ENCODE assay signal across 9 cellular contexts in genomic region chr12:69688496-69689427, GRCh38. TPM values are rescaled to one million over a fixed set of nuclear protein-coding genes. Genes with fewer than 3 reads are reported as not detected.
DNase-seq lines count a peak whose midpoint lies in the region; ATAC-seq, FAIRE-seq and TF ChIP-seq lines count a peak whose summit lies in the region.
"Had no signal": no experiment of that assay in that cellular context is flagged by ENCODE, and none has a peak within 500 bp of the region (broad histone marks: within the 10 kb centered on the region; RNA-seq: fewer than 3 reads in every experiment).

No MANE protein-coding gene starts in this region.

- intact Hi-C loops in K562 (cut with micrococcal nuclease) (no loop called here), kidney (cut with DNase I) (no loop called here)
- intact Hi-C loops in activated T-helper 2 cell treated with anti-CD3 and anti-CD28 coated beads, Interferon-gamma antibody, Interleukin-2, Interleukin-4, amounts not matched to agents 10 μg/mL and 5 μg/mL and 100 μg/mL, durations not matched to agents 14 hours and 24 hours and 36 hours (cut with micrococcal nuclease): no loop called here

- H3K27me3 Mint-ChIP-seq in activated T-helper 2 cell treated with anti-CD3 and anti-CD28 coated beads, Interferon-gamma antibody, Interleukin-2, Interleukin-4, amounts not matched to agents 10 μg/mL and 5 μg/mL and 100 μg/mL, durations not matched to agents 14 hours and 24 hours and 36 hours (ENCODE audit: low read depth): peaks cover 23% of the 10 kb centered on the region

- H3K9ac ChIP-seq in K562 (ENCODE audit: insufficient read depth in 1 of 2, low read depth in 2 of 2, low read length in 2 of 2) (peak overlapping the region; percentile 10 to 66), kidney (ENCODE audit: low read length in 2 of 2) (peak overlapping the region in 1 of 2 donors; percentile 44)

- peaks cover 5 to 7% of the 10 kb centered on the region in 2 experiments; a peak in 3 of 5 replicates for H3K4me1 ChIP-seq in K562 (replicated peaks in 1 of 2; ENCODE audit: control insufficient read depth in 2 of 2, insufficient read depth in 2 of 2, low read length in 2 of 2)
- peaks cover 0 to 19% of the 10 kb centered on the region in 2 donors for H3K4me1 ChIP-seq in kidney (ENCODE audit: control insufficient read depth in 1 of 2, insufficient read depth in 1 of 2, low read depth in 1 of 2, low read length in 2 of 2)

- no peaks in the 10 kb centered on the region for H3K36me3 Mint-ChIP-seq in activated T-helper 2 cell treated with anti-CD3 and anti-CD28 coated beads, Interferon-gamma antibody, Interleukin-2, Interleukin-4, amounts not matched to agents 10 μg/mL and 5 μg/mL and 100 μg/mL, durations not matched to agents 14 hours and 24 hours and 36 hours (ENCODE audit: low read depth)

- peak; percentile 95 for ATAC-seq in K562

- TF ChIP-seq POLR2A in K562 (conservative IDR thresholded peaks at IDR 0.05): no peak

- peak overlapping the region; percentile 91 for H2AFZ ChIP-seq in K562 (ENCODE audit: low read depth, low read length)

- TF ChIP-seq CTCF in K562 (IDR thresholded peaks at IDR 0.05 in 2 of 3, conservative IDR thresholded peaks at IDR 0.05 in 1 of 3; ENCODE audit: insufficient read depth in 2 of 3, low read depth in 1 of 3, low read length in 3 of 3): no peak
- no peak for TF ChIP-seq CTCF in kidney (IDR thresholded peaks at IDR 0.05; ENCODE audit: borderline replicate concordance, extremely low read depth, insufficient read depth)

- no peaks in the 10 kb centered on the region for H3K9me1 ChIP-seq in K562 (ENCODE audit: control insufficient read depth, insufficient read depth, low read length)

- no TSS peak for BruUV-seq in K562 (replicated peaks; lab: Mats Ljungman, UMichigan)

- POLR2A ChIA-PET in HEK293T (lab: Yijun Ruan, JAX): no interaction called here
- POLR2A ChIA-PET in K562 (lab: Yijun Ruan, JAX): no interaction called here

- H3K27ac Mint-ChIP-seq in activated T-helper 2 cell treated with anti-CD3 and anti-CD28 coated beads, Interferon-gamma antibody, Interleukin-2, Interleukin-4, amounts not matched to agents 10 μg/mL and 5 μg/mL and 100 μg/mL, durations not matched to agents 14 hours and 24 hours and 36 hours: no peak overlapping the region

- no peaks in the 10 kb centered on the region for H3K36me3 ChIP-seq in K562 (ENCODE audit: control insufficient read depth, insufficient read depth, low read length)
- no peaks in the 10 kb centered on the region for H3K36me3 ChIP-seq in kidney (ENCODE audit: control insufficient read depth in 1 of 2, insufficient read depth in 2 of 2, low read length in 2 of 2)

- H3K27me3 ChIP-seq in K562 (ENCODE audit: control insufficient read depth in 2 of 2, insufficient read depth in 2 of 2, low read length in 2 of 2): peaks cover 3 to 7% of the 10 kb centered on the region in 2 experiments; a peak in 2 of 5 replicates

- no peaks in the 10 kb centered on the region for H4K20me1 ChIP-seq in K562 (replicated peaks; ENCODE audit: control insufficient read depth, insufficient read depth, low read length)

- WGBS in K562 (ENCODE audit: insufficient coverage, low coverage, missing lambda C conversion rate): 30% methylated on average over 14 of the region's 14 CpGs

- TF ChIP-seq EP300 in K562 (IDR thresholded peaks at IDR 0.05; ENCODE audit: low read length): no peak

- H3K9me3 Mint-ChIP-seq in activated T-helper 2 cell treated with anti-CD3 and anti-CD28 coated beads, Interferon-gamma antibody, Interleukin-2, Interleukin-4, amounts not matched to agents 10 μg/mL and 5 μg/mL and 100 μg/mL, durations not matched to agents 14 hours and 24 hours and 36 hours: no peaks in the 10 kb centered on the region

- H3K4me3 Mint-ChIP-seq in activated T-helper 2 cell treated with anti-CD3 and anti-CD28 coated beads, Interferon-gamma antibody, Interleukin-2, Interleukin-4, amounts not matched to agents 10 μg/mL and 5 μg/mL and 100 μg/mL, durations not matched to agents 14 hours and 24 hours and 36 hours (ENCODE audit: low read depth): no peak overlapping the region

- TF ChIP-seq RAD21 in K562 (CRISPR knock-in tag; conservative IDR thresholded peaks at IDR 0.05 in 1 of 2, IDR thresholded peaks at IDR 0.05 in 1 of 2): no peak

- no peak overlapping the region for H3K4me3 ChIP-seq in K562
- H3K4me3 ChIP-seq in kidney (ENCODE audit: low read length in 2 of 2): peak overlapping the region in 1 of 2 donors; percentile 10

- H3K9me3 ChIP-seq in K562 (replicated peaks; ENCODE audit: control insufficient read depth, insufficient read depth, low read depth, low read length) (no peaks in the 10 kb centered on the region), kidney (ENCODE audit: control insufficient read depth in 1 of 2, low read length in 2 of 2) (no peaks in the 10 kb centered on the region)

- peak; percentile 91 for FAIRE-seq in RCC 7860 (lab: Jason Lieb, UNC)
- peak; percentile 75 for FAIRE-seq in K562 (lab: Jason Lieb, UNC)
- no peak for FAIRE-seq in kidney (lab: Jason Lieb, UNC)
- FAIRE-seq: islet of Langerhans had no signal

- H3K4me2 ChIP-seq in K562 (ENCODE audit: insufficient read depth, low read length): 0 out of 2 replicates have a peak overlapping the region, but pooled peaks have one; percentile 43

- no peaks in the 10 kb centered on the region for H3K79me2 ChIP-seq in K562 (ENCODE audit: control insufficient read depth, insufficient read depth, low read length)

- peak; percentile 31 for DNase-seq in CD1c-positive myeloid dendritic cell (ENCODE audit: extremely low spot score)
- DNase-seq in HEK293T (ENCODE audit: extremely low spot score): peak; percentile 61
- peak; percentile 93 for DNase-seq in RCC 7860 (ENCODE audit: low spot score)
- DNase-seq in K562 (ENCODE audit: extremely low read depth in 1 of 4, low spot score in 3 of 4): peak; percentile 24 to 76 (median 48)
- peak; percentile 85 for DNase-seq in kidney
- peak; percentile 24 to 40 for DNase-seq in stimulated activated CD4-positive, alpha-beta T cell treated with anti-CD3 and anti-CD28 coated beads, Interleukin-4, amount 100 ng/mL, for 4 hours
- DNase-seq in NCI-H2171 treated with DMSO at 0.1 percent for 48 hours (lab: John Stamatoyannopoulos, UW): no peak
- DNase-seq in activated T-helper 2 cell treated with anti-CD3 and anti-CD28 coated beads, Interferon-gamma antibody, Interleukin-2, Interleukin-4, amounts not matched to agents 10 μg/mL and 5 μg/mL and 100 μg/mL, durations not matched to agents 14 hours and 24 hours and 36 hours (ENCODE audit: low spot score): no peak

- CTCF ChIA-PET in HEK293T (lab: Yijun Ruan, JAX): no interaction called here
- CTCF ChIA-PET in K562 (lab: Yijun Ruan, JAX; ENCODE audit: low intra/inter-chr PET ratio): no interaction called here

- H3K4me1 Mint-ChIP-seq in activated T-helper 2 cell treated with anti-CD3 and anti-CD28 coated beads, Interferon-gamma antibody, Interleukin-2, Interleukin-4, amounts not matched to agents 10 μg/mL and 5 μg/mL and 100 μg/mL, durations not matched to agents 14 hours and 24 hours and 36 hours (ENCODE audit: low read depth): peaks cover 7% of the 10 kb centered on the region

- in situ Hi-C loops in K562 (cut with MboI): no loop called here

- H3K27ac ChIP-seq in K562 (ENCODE audit: extremely low read depth, low read depth, low read length) (no peak overlapping the region), kidney (ENCODE audit: low read depth in 2 of 2, low read length in 2 of 2) (peak overlapping the region in 1 of 2 donors; percentile 34)

RNA-seq across cellular contexts. Expression of gene BEST3, which starts 10.3 kb away (rescaled TPM):
- 0.14 TPM in 1 of 2 replicates, not detected in the other for total RNA-seq in K562 (2011; cell fraction: chromatin; rRNA removed; ENCODE audit: low replicate concordance)
- not detected in 2 replicates for total RNA-seq in K562 (2011; cell fraction: nucleolus; rRNA removed)
- total RNA-seq in K562 (2011; cell fraction: nucleoplasm; rRNA removed): not detected in 2 replicates
- total RNA-seq in K562 (2014; rRNA removed): not detected in 2 replicates
- not detected in 2 replicates for total RNA-seq in K562 (2014; rRNA removed; fragmentation: Illumina TruSeq; extraction: Trizol)
- total RNA-seq in K562 (2015; rRNA removed; fragmentation: Illumina TruSeq; extraction: Trizol): not detected in 2 replicates
- not detected in 2 replicates for total RNA-seq in K562 (2021)
- 0.15 TPM in 1 of 2 replicates, not detected in the other for polyA plus RNA-seq in K562 (2011; rRNA removed)
- polyA plus RNA-seq in K562 (2011; cell fraction: cytosol; rRNA removed): 0.03 TPM in 2 replicates
- polyA plus RNA-seq in K562 (2011; cell fraction: nucleus; rRNA removed): not detected in 2 replicates
- 0.03 and 0.12 TPM in 2 replicates for polyA plus RNA-seq in K562 (2012)
- polyA plus RNA-seq in K562 (2014; fragmentation: Illumina TruSeq; extraction: Trizol): not detected in 2 replicates
- not detected for polyA plus RNA-seq in K562 (2014; fragmentation: Nextera tagmentation; extraction: Ambion mirVana)
- 0.08 TPM in 1 of 2 replicates, not detected in the other for polyA plus RNA-seq in K562 (2014; rRNA removed)
- 0.11 TPM in 1 of 2 replicates, not detected in the other for polyA minus RNA-seq in K562 (2011; rRNA and poly(A)+ RNA removed)
- not detected in 2 replicates for polyA minus RNA-seq in K562 (2011; cell fraction: cytosol; rRNA and poly(A)+ RNA removed)
- polyA minus RNA-seq in K562 (2011; cell fraction: nucleus; rRNA and poly(A)+ RNA removed): not detected in 2 replicates
- 0.57 TPM for total RNA-seq in kidney
- 0.82 TPM for polyA plus RNA-seq in kidney (ENCODE audit: insufficient read depth, low read depth, low replicate concordance)
- not detected in 2 replicates for total RNA-seq in activated T-helper 2 cell treated with anti-CD3 and anti-CD28 coated beads, Interferon-gamma antibody, Interleukin-2, Interleukin-4, amounts not matched to agents 10 μg/mL and 5 μg/mL and 100 μg/mL, durations not matched to agents 14 hours and 24 hours and 36 hours

RNA-seq across cellular contexts. Expression of gene RAB3IP, which starts 49.9 kb away (rescaled TPM):
- 14.7 and 27.7 TPM in 2 replicates for total RNA-seq in K562 (2011; cell fraction: chromatin; rRNA removed; ENCODE audit: low replicate concordance)
- 3.0 and 4.2 TPM in 2 replicates for total RNA-seq in K562 (2011; cell fraction: nucleolus; rRNA removed)
- total RNA-seq in K562 (2011; cell fraction: nucleoplasm; rRNA removed): 10.3 and 11.5 TPM in 2 replicates
- total RNA-seq in K562 (2014; rRNA removed): 9.1 and 9.3 TPM in 2 replicates
- total RNA-seq in K562 (2014; rRNA removed; fragmentation: Illumina TruSeq; extraction: Trizol): 14.3 and 16.3 TPM in 2 replicates
- total RNA-seq in K562 (2015; rRNA removed; fragmentation: Illumina TruSeq; extraction: Trizol): 8.2 and 11.8 TPM in 2 replicates
- 7.4 and 9.9 TPM in 2 replicates for total RNA-seq in K562 (2021)
- polyA plus RNA-seq in K562 (2011; rRNA removed): 15.2 and 25.5 TPM in 2 replicates
- polyA plus RNA-seq in K562 (2011; cell fraction: cytosol; rRNA removed): 4.4 and 5.1 TPM in 2 replicates
- polyA plus RNA-seq in K562 (2011; cell fraction: nucleus; rRNA removed): 11.0 and 13.8 TPM in 2 replicates
- polyA plus RNA-seq in K562 (2012): 9.3 and 14.8 TPM in 2 replicates
- polyA plus RNA-seq in K562 (2014; fragmentation: Illumina TruSeq; extraction: Trizol): 9.3 and 13.1 TPM in 2 replicates
- polyA plus RNA-seq in K562 (2014; fragmentation: Nextera tagmentation; extraction: Ambion mirVana): 10 to 100 TPM in 1 of 2 experiments, 1 to 10 TPM in 1; 5.6 to 11.3 TPM
- 6.7 and 10.1 TPM in 2 replicates for polyA plus RNA-seq in K562 (2014; rRNA removed)
- 12.2 and 17.1 TPM in 2 replicates for polyA minus RNA-seq in K562 (2011; rRNA and poly(A)+ RNA removed)
- polyA minus RNA-seq in K562 (2011; cell fraction: cytosol; rRNA and poly(A)+ RNA removed): 3.6 and 5.0 TPM in 2 replicates
- 5.9 and 9.0 TPM in 2 replicates for polyA minus RNA-seq in K562 (2011; cell fraction: nucleus; rRNA and poly(A)+ RNA removed)
- 73.6 TPM for total RNA-seq in kidney
- polyA plus RNA-seq in kidney (ENCODE audit: insufficient read depth, low read depth, low replicate concordance): 58.4 TPM
- total RNA-seq in activated T-helper 2 cell treated with anti-CD3 and anti-CD28 coated beads, Interferon-gamma antibody, Interleukin-2, Interleukin-4, amounts not matched to agents 10 μg/mL and 5 μg/mL and 100 μg/mL, durations not matched to agents 14 hours and 24 hours and 36 hours: 29.8 and 37.7 TPM in 2 replicates

Comparison
In these comparisons a context has a peak if more than half of its experiments do, and no peak if none do; other contexts are left out.
1. DNase-seq: peak in CD1c-positive myeloid dendritic cell (single experiment), HEK293T (single experiment), RCC 7860 (single experiment), K562 (4 of 4), kidney (single experiment) and stimulated activated CD4-positive, alpha-beta T cell treated with anti-CD3 and anti-CD28 coated beads, Interleukin-4, amount 100 ng/mL, for 4 hours (2 of 2); none in NCI-H2171 treated with DMSO at 0.1 percent for 48 hours (single experiment) and activated T-helper 2 cell treated with anti-CD3 and anti-CD28 coated beads, Interferon-gamma antibody, Interleukin-2, Interleukin-4, amounts not matched to agents 10 μg/mL and 5 μg/mL and 100 μg/mL, durations not matched to agents 14 hours and 24 hours and 36 hours (single experiment).